In genomic region chr17:68491864-68492263, GRCh38 we compare ENCODE assay signal across 15 cellular contexts. TPM values are rescaled to one million over a fixed set of nuclear protein-coding genes. Genes with fewer than 3 reads are reported as not detected.
A peak's percentile ranks its signal among the peaks of the same experiment; 100 is the strongest.
DNase-seq lines count a peak whose midpoint lies in the region; ATAC-seq and TF ChIP-seq lines count a peak whose summit lies in the region.
"Had no signal": no experiment of that assay in that cellular context is flagged by ENCODE, and none has a peak within 500 bp of the region (broad histone marks: within the 10 kb centered on the region; RNA-seq: fewer than 3 reads in every experiment).

No MANE protein-coding gene starts in this region.

- no peak overlapping the region for H3K4me3 ChIP-seq in OCI-LY1 (ENCODE audit: low read depth, low read length, poor library complexity, severe bottlenecking)
- no peak overlapping the region for H3K4me3 ChIP-seq in ovary
- no peak overlapping the region for H3K4me3 ChIP-seq in ascending aorta

- CTCF ChIA-PET in activated CD8-positive, alpha-beta memory T cell treated with anti-CD3 and anti-CD28 coated beads, Interleukin-2, amount 10 ng/mL, durations not matched to agents 7 days and 5 days (lab: Charles Lee), result interaction anchor here (1.0 kb wide), 1 partner anchor 26 kb away, joined by 3 read pairs; no protein-coding TSS in a partner anchor

- no peak for TF ChIP-seq EP300 in ovary (IDR thresholded peaks at IDR 0.05)

- H3K4me1 Mint-ChIP-seq in activated CD8-positive, alpha-beta memory T cell treated with anti-CD3 and anti-CD28 coated beads, Interleukin-2, amount 10 ng/mL, durations not matched to agents 7 days and 5 days, result peaks cover 19% of the 10 kb centered on the region

- H3K4me1 ChIP-seq in OCI-LY1 (ENCODE audit: insufficient read depth, low read length, severe bottlenecking) (peaks cover 57% of the 10 kb centered on the region), ovary (ENCODE audit: insufficient read depth) (peaks cover 4% of the 10 kb centered on the region), ascending aorta (peaks cover 0 to 5% of the 10 kb centered on the region in 2 donors)

- H3K27me3 ChIP-seq in OCI-LY1 (ENCODE audit: insufficient read depth, low read length) (no peaks in the 10 kb centered on the region), ovary (no peaks in the 10 kb centered on the region), ascending aorta (no peaks in the 10 kb centered on the region)

- H3K27me3 Mint-ChIP-seq in activated CD8-positive, alpha-beta memory T cell treated with anti-CD3 and anti-CD28 coated beads, Interleukin-2, amount 10 ng/mL, durations not matched to agents 7 days and 5 days, result peaks cover 2% of the 10 kb centered on the region

- peak; percentile 85 for ATAC-seq in esophagus mucosa
- ATAC-seq in activated CD4-positive, CD25-positive, alpha-beta regulatory T cell treated with anti-CD3 and anti-CD28 coated beads, Interleukin-2, amount 50 U/mL, for 24 hours, result no peak
- no peak for ATAC-seq in activated CD8-positive, alpha-beta memory T cell treated with anti-CD3 and anti-CD28 coated beads, Interleukin-2, amount 10 ng/mL, durations not matched to agents 7 days and 5 days
- ATAC-seq: HCT116 had no signal

- H3K27ac ChIP-seq in OCI-LY1 (ENCODE audit: low read depth, low read length, poor library complexity, severe bottlenecking), result peak overlapping the region; percentile 93
- peak overlapping the region in 1 of 2 donors; percentile 16 for H3K27ac ChIP-seq in ovary
- H3K27ac ChIP-seq in ascending aorta, result peak overlapping the region in 1 of 2 donors; percentile 36

- WGBS in ovary, 3 donors, result 30 to 35% (median 34%) methylated on average over 8 of the region's 8 CpGs

- H3K4me2 ChIP-seq in OCI-LY1 (ENCODE audit: low read length), result peak overlapping the region; percentile 24

- TF ChIP-seq CTCF in OCI-LY1 (IDR thresholded peaks at IDR 0.05; ENCODE audit: low read length), result no peak
- no peak for TF ChIP-seq CTCF in ovary (IDR thresholded peaks at IDR 0.05)
- no peak for TF ChIP-seq CTCF in ascending aorta (IDR thresholded peaks at IDR 0.05)

- H3K27ac Mint-ChIP-seq in activated CD8-positive, alpha-beta memory T cell treated with anti-CD3 and anti-CD28 coated beads, Interleukin-2, amount 10 ng/mL, durations not matched to agents 7 days and 5 days, result no peak overlapping the region

- H3K36me3 ChIP-seq in OCI-LY1 (ENCODE audit: insufficient read depth, low read length) (no peaks in the 10 kb centered on the region), ovary (no peaks in the 10 kb centered on the region), ascending aorta (no peaks in the 10 kb centered on the region)

- no peak for TF ChIP-seq POLR2A in ovary (IDR thresholded peaks at IDR 0.05)

- H3F3A ChIP-seq in OCI-LY1 (ENCODE audit: insufficient read depth, low read length), result peaks cover 8% of the 10 kb centered on the region; the same call in 1 of the 2 replicates

- H3K9me3 ChIP-seq in OCI-LY1 (ENCODE audit: low read length), result no peaks in the 10 kb centered on the region
- no peaks in the 10 kb centered on the region for H3K9me3 ChIP-seq in ovary
- no peaks in the 10 kb centered on the region for H3K9me3 ChIP-seq in ascending aorta

- no peak overlapping the region for H2AFZ ChIP-seq in OCI-LY1 (ENCODE audit: low read length)

- H3K79me2 ChIP-seq in OCI-LY1 (ENCODE audit: insufficient read depth, low read length), result no peaks in the 10 kb centered on the region

- H3K9ac ChIP-seq in OCI-LY1 (ENCODE audit: low read length), result peak overlapping the region; percentile 25; the same call in 1 of the 2 replicates

- DNase-seq in DMS 273 treated with DMSO at 0.1 percent for 48 hours (lab: John Stamatoyannopoulos, UW) (peak; percentile 45), ovary (peak in 4 of 5 donors; percentile 47 to 57 (median 50)), ascending aorta (ENCODE audit: low spot score in 2 of 2) (no peak)
- no peak for DNase-seq in activated CD8-positive, alpha-beta memory T cell treated with anti-CD3 and anti-CD28 coated beads, Interleukin-2, amount 10 ng/mL, durations not matched to agents 7 days and 5 days
- DNase-seq in stimulated activated naive CD4-positive, alpha-beta T cell (lab: John Stamatoyannopoulos, UW), result no peak
- DNase-seq: activated CD4-positive, CD25-positive, alpha-beta regulatory T cell; activated gamma-delta T cell treated with Interleukin-2 at 50 U/mL for 16 hours; CD4-positive, alpha-beta T cell; dermis blood vessel endothelial cell; glutamatergic neuron; stimulated activated CD4-positive, alpha-beta T cell treated with anti-CD3 and anti-CD28 coated beads, Interleukin-12 subunit alpha, Interleukin-12 subunit beta, amount 100 ng/mL, for 4 hours had no signal

- H3K9me3 Mint-ChIP-seq in activated CD8-positive, alpha-beta memory T cell treated with anti-CD3 and anti-CD28 coated beads, Interleukin-2, amount 10 ng/mL, durations not matched to agents 7 days and 5 days (ENCODE audit: low read depth), result no peaks in the 10 kb centered on the region

- no peak overlapping the region for H3K4me3 Mint-ChIP-seq in activated CD8-positive, alpha-beta memory T cell treated with anti-CD3 and anti-CD28 coated beads, Interleukin-2, amount 10 ng/mL, durations not matched to agents 7 days and 5 days
- H3K4me3 Mint-ChIP-seq: CD4-positive, alpha-beta T cell had no signal

- H4K20me1 ChIP-seq in OCI-LY1 (ENCODE audit: insufficient read depth, low read length), result no peaks in the 10 kb centered on the region

- H3K36me3 Mint-ChIP-seq in activated CD8-positive, alpha-beta memory T cell treated with anti-CD3 and anti-CD28 coated beads, Interleukin-2, amount 10 ng/mL, durations not matched to agents 7 days and 5 days, result no peaks in the 10 kb centered on the region

- intact Hi-C loops in ovary (cut with DNase I), result no loop called here
- intact Hi-C loops in ascending aorta (cut with DNase I), result no loop called here

- H3K9me2 ChIP-seq in OCI-LY1 (ENCODE audit: low read depth, low read length), result no peaks in the 10 kb centered on the region

RNA-seq across cellular contexts. Expression of gene PRKAR1A, which starts 20.4 kb away (rescaled TPM):
- total RNA-seq in esophagus mucosa (149 TPM), ovary (100 to 1,000 TPM; 221 to 453 (median 375) TPM), ascending aorta (233 TPM)
- 100 to 1,000 TPM; 137 to 501 TPM for polyA plus RNA-seq in ovary
- 100 to 1,000 TPM; 215 to 293 TPM for total RNA-seq in activated CD8-positive, alpha-beta memory T cell treated with anti-CD3 and anti-CD28 coated beads, Interleukin-2, amount 10 ng/mL, durations not matched to agents 7 days and 5 days

RNA-seq across cellular contexts. Expression of gene WIPI1, which starts 34.6 kb away (rescaled TPM):
- total RNA-seq in esophagus mucosa (13.3 TPM), ovary (10 to 100 TPM; 15.9 to 36.9 (median 21.3) TPM), ascending aorta (18.0 TPM)
- polyA plus RNA-seq in ovary, result 10 to 100 TPM; 18.9 to 53.3 TPM
- total RNA-seq in activated CD8-positive, alpha-beta memory T cell treated with anti-CD3 and anti-CD28 coated beads, Interleukin-2, amount 10 ng/mL, durations not matched to agents 7 days and 5 days, result 10 to 100 TPM; 45.5 to 47.7 TPM

Comparison
In these comparisons a context has a peak if more than half of its experiments do, and no peak if none do; other contexts are left out.
1. DNase-seq: peak in DMS 273 treated with DMSO at 0.1 percent for 48 hours (single experiment) and ovary (4 of 5); none in activated CD8-positive, alpha-beta memory T cell treated with anti-CD3 and anti-CD28 coated beads, Interleukin-2, amount 10 ng/mL, durations not matched to agents 7 days and 5 days (single experiment), ascending aorta (0 of 2) and stimulated activated naive CD4-positive, alpha-beta T cell (0 of 6).